13 cellular contexts compared by ENCODE assay signal in the genomic region with DNA sequence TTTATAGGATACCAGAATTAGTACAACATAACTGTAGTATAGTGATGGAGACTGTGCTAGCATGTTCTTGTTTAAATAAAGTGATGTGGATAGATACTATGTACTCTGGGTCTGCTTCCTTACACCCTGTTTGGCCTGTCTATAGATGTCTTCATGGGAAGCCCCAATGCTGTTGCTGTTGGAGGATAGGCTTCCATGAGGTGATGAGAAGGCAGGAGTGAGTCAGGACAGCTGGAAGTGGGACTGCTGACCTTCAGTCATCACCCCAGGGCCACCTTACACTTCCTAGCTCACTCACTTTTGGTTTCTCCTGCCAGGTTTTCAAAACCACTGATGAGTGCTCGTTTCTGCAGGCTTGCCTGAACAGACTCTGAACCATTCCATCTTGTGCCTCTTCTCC. TPM values are rescaled to one million over a fixed set of nuclear protein-coding genes. Genes with fewer than 3 reads are reported as not detected.
DNase-seq lines count a peak whose midpoint lies in the region; ATAC-seq and TF ChIP-seq lines count a peak whose summit lies in the region.
"Had no signal": no experiment of that assay in that cellular context is flagged by ENCODE, and none has a peak within 500 bp of the region (broad histone marks: within the 10 kb centered on the region; RNA-seq: fewer than 3 reads in every experiment).

No MANE protein-coding gene starts in this region.

- DNase-seq in RKO (ENCODE audit: low spot score) (peak; percentile 32), fibroblast of villous mesenchyme (ENCODE audit: low read depth) (peak; percentile 30), BE2C (no peak), foreskin melanocyte (no peak)
- DNase-seq in activated effector memory CD4-positive, alpha-beta T cell treated with anti-CD3 and anti-CD28 coated beads, Interleukin-2, amount 50 U/mL, for 16 hours: no peak
- no peak for DNase-seq in activated CD4-positive, alpha-beta T cell treated with anti-CD3 and anti-CD28 coated beads, Interleukin-2, amount 50 U/mL, for 1 hour
- DNase-seq: activated CD4-positive, alpha-beta T cell treated with anti-CD3 and anti-CD28 coated beads for 4 hours; kidney glomerular epithelial cell; posterior cingulate gyrus; SHP77 treated with DMSO at 0.1 percent for 48 hours; transverse colon had no signal

- peak overlapping the region; percentile 11; the same call in 1 of the 2 replicates for H3K27ac ChIP-seq in ACC112 (ENCODE audit: low read depth, low read length)
- H3K27ac ChIP-seq: transverse colon had no signal

- H3K36me3 ChIP-seq in ACC112 (ENCODE audit: insufficient read depth, low read length) (no peaks in the 10 kb centered on the region), BE2C (no peaks in the 10 kb centered on the region)
- H3K36me3 ChIP-seq: transverse colon had no signal

- H3K79me2 ChIP-seq in ACC112 (ENCODE audit: control insufficient read depth, insufficient read depth, low read length, unreplicated experiment): peaks cover 8% of the 10 kb centered on the region

- H3K27me3 ChIP-seq in ACC112 (ENCODE audit: insufficient read depth, low read length) (no peaks in the 10 kb centered on the region), BE2C (no peaks in the 10 kb centered on the region)
- H3K27me3 ChIP-seq: transverse colon had no signal

- H3K4me1 ChIP-seq in ACC112 (ENCODE audit: control insufficient read depth, insufficient read depth, low read length, unreplicated experiment): peaks cover 58% of the 10 kb centered on the region
- peaks cover 5% of the 10 kb centered on the region for H3K4me1 ChIP-seq in BE2C

- no peak overlapping the region for H2AFZ ChIP-seq in ACC112 (ENCODE audit: low read length, unreplicated experiment)

- TF ChIP-seq CTCF in fibroblast of villous mesenchyme (IDR thresholded peaks at IDR 0.05; ENCODE audit: insufficient read depth, low read depth, low read length): no peak
- no peak for TF ChIP-seq CTCF in BE2C (IDR thresholded peaks at IDR 0.05; ENCODE audit: low read depth, low read length)

- ATAC-seq in GM21447 (IDR thresholded peaks at IDR 0.05; ENCODE audit: unreplicated experiment): peak; percentile 79

- H3K4me3 ChIP-seq in ACC112 (ENCODE audit: low read depth, low read length): no peak overlapping the region
- no peak overlapping the region for H3K4me3 ChIP-seq in fibroblast of villous mesenchyme (ENCODE audit: low read depth, low read length)
- H3K4me3 ChIP-seq in BE2C (ENCODE audit: low read depth, low read length): no peak overlapping the region
- H3K4me3 ChIP-seq: transverse colon had no signal

- H3K9me3 ChIP-seq in BE2C: no peaks in the 10 kb centered on the region
- H3K9me3 ChIP-seq: transverse colon had no signal

RNA-seq across cellular contexts. Expression of a gene that starts 4.2 kb away (rescaled TPM):
- 0.32 and 0.43 TPM in 2 replicates for total RNA-seq in fibroblast of villous mesenchyme
- polyA plus RNA-seq in BE2C (2012; ENCODE audit: insufficient read depth, insufficient read length, low read depth): not detected

Comparison
In these comparisons a context has a peak if more than half of its experiments do, and no peak if none do; other contexts are left out.
1. DNase-seq: peak in RKO (single experiment) and fibroblast of villous mesenchyme (single experiment); none in BE2C (single experiment), activated effector memory CD4-positive, alpha-beta T cell treated with anti-CD3 and anti-CD28 coated beads, Interleukin-2, amount 50 U/mL, for 16 hours (single experiment), activated CD4-positive, alpha-beta T cell treated with anti-CD3 and anti-CD28 coated beads, Interleukin-2, amount 50 U/mL, for 1 hour (single experiment) and foreskin melanocyte (single experiment).